Comparison of ENCODE assay signal across 8 cellular contexts in genomic region chr1:93079685-93080141, GRCh38. TPM values are rescaled to one million over a fixed set of nuclear protein-coding genes. Genes with fewer than 3 reads are reported as not detected.
DNase-seq lines count a peak whose midpoint lies in the region; ATAC-seq and TF ChIP-seq lines count a peak whose summit lies in the region.

No MANE protein-coding gene starts in this region.

- intact Hi-C loops in activated CD8-positive, alpha-beta T cell treated with anti-CD3 and anti-CD28 coated beads for 36 hours (cut with micrococcal nuclease): loop anchor here (2.0 kb wide), 1 partner anchor 101 kb away; the partner anchor contains the start of genes CCDC18 and TMED5
- intact Hi-C loops in thyroid gland (cut with DNase I): no loop called here

- H3K4me3 Mint-ChIP-seq in activated CD8-positive, alpha-beta T cell treated with anti-CD3 and anti-CD28 coated beads for 36 hours: peak overlapping the region; percentile 99

- H3K9me3 Mint-ChIP-seq in activated CD8-positive, alpha-beta T cell treated with anti-CD3 and anti-CD28 coated beads for 36 hours: peaks cover 2% of the 10 kb centered on the region

- H3K4me1 Mint-ChIP-seq in activated CD8-positive, alpha-beta T cell treated with anti-CD3 and anti-CD28 coated beads for 36 hours (ENCODE audit: low read depth): peaks cover 36% of the 10 kb centered on the region

- H3K9me3 ChIP-seq in MG63 (no peaks in the 10 kb centered on the region), muscle layer of colon (ENCODE audit: low read length) (no peaks in the 10 kb centered on the region), thyroid gland (no peaks in the 10 kb centered on the region)

- H3K4me3 ChIP-seq in MG63 (peak overlapping the region; percentile 89), muscle layer of colon (ENCODE audit: low read depth in 1 of 2, low read length in 2 of 2) (peak overlapping the region; percentile 90 to 100), thyroid gland (replicated peaks in 1 of 3) (peak overlapping the region; percentile 85 to 95 (median 91))

- TF ChIP-seq POLR2A in erythroblast (IDR thresholded peaks at IDR 0.05; ENCODE audit: low read length) (no peak), thyroid gland (IDR thresholded peaks at IDR 0.05) (no peak), GM18505 (IDR thresholded peaks at IDR 0.05; ENCODE audit: borderline replicate concordance, extremely low read depth, insufficient read depth, insufficient read length) (no peak)

- peak overlapping the region; percentile 98 for H3K9ac ChIP-seq in muscle layer of colon (ENCODE audit: low read length)

- CTCF ChIA-PET in activated CD8-positive, alpha-beta T cell treated with anti-CD3 and anti-CD28 coated beads for 36 hours (lab: Charles Lee): interaction anchor here (0.5 to 3.2 kb wide), 18 partner anchors 9 to 225 kb away, joined by 3 to 14 read pairs (median 4); no protein-coding TSS in a partner anchor

- 1% methylated on average over 13 of the region's 13 CpGs for WGBS in thyroid gland, 2 donors

- peak; percentile 47 for DNase-seq in G401 (ENCODE audit: low spot score)
- peak; percentile 30 for DNase-seq in MG63
- peak; percentile 61 for DNase-seq in activated CD8-positive, alpha-beta T cell treated with anti-CD3 and anti-CD28 coated beads for 36 hours
- DNase-seq in erythroblast (lab: John Stamatoyannopoulos, UW): peak; percentile 57 to 65
- peak; percentile 25 to 30 for DNase-seq in thyroid gland
- DNase-seq in GM19238 (ENCODE audit: insufficient read length, low spot score): no peak

- H3K36me3 ChIP-seq in MG63: peaks cover 19% of the 10 kb centered on the region
- no peaks in the 10 kb centered on the region for H3K36me3 ChIP-seq in muscle layer of colon (ENCODE audit: insufficient read depth, low read length)
- H3K36me3 ChIP-seq in thyroid gland: no peaks in the 10 kb centered on the region

- H3K36me3 Mint-ChIP-seq in activated CD8-positive, alpha-beta T cell treated with anti-CD3 and anti-CD28 coated beads for 36 hours (ENCODE audit: low read depth): peaks cover 25% of the 10 kb centered on the region

- in situ Hi-C loops in G401 (cut with HindIII; ENCODE audit: low sequenced_read_pairs): no loop called here

- H3K27ac Mint-ChIP-seq in activated CD8-positive, alpha-beta T cell treated with anti-CD3 and anti-CD28 coated beads for 36 hours: peak overlapping the region; percentile 97

- H3K4me1 ChIP-seq in muscle layer of colon (ENCODE audit: insufficient read depth, low read length) (peaks cover 24% of the 10 kb centered on the region), thyroid gland (peaks cover 10 to 17% of the 10 kb centered on the region in 2 donors)

- no peaks in the 10 kb centered on the region for H3K27me3 Mint-ChIP-seq in activated CD8-positive, alpha-beta T cell treated with anti-CD3 and anti-CD28 coated beads for 36 hours

- ATAC-seq in activated CD8-positive, alpha-beta T cell treated with anti-CD3 and anti-CD28 coated beads for 36 hours: no peak
- no peak for ATAC-seq in GM18505 (IDR thresholded peaks at IDR 0.05; ENCODE audit: unreplicated experiment)

- peak overlapping the region; percentile 70 for H3K27ac ChIP-seq in muscle layer of colon (ENCODE audit: low read depth, low read length)
- peak overlapping the region; percentile 76 to 87 (median 81) for H3K27ac ChIP-seq in thyroid gland

- no peak for TF ChIP-seq CTCF in activated CD8-positive, alpha-beta T cell treated with anti-CD3 and anti-CD28 coated beads for 36 hours (IDR thresholded peaks at IDR 0.05)
- TF ChIP-seq CTCF in thyroid gland (IDR thresholded peaks at IDR 0.05): no peak

- H3K27me3 ChIP-seq in MG63 (no peaks in the 10 kb centered on the region), muscle layer of colon (ENCODE audit: control insufficient read depth in 1 of 2, insufficient read depth in 2 of 2, low read length in 2 of 2) (no peaks in the 10 kb centered on the region), thyroid gland (no peaks in the 10 kb centered on the region)

- POLR2A ChIA-PET in activated CD8-positive, alpha-beta T cell treated with anti-CD3 and anti-CD28 coated beads for 36 hours (lab: Charles Lee): interaction anchor here (0.6 to 2.0 kb wide), 17 partner anchors 9 to 528 kb away, joined by 3 to 11 read pairs (median 4); partner anchors contain the start of gene DIPK1A

RNA-seq across cellular contexts. Expression of gene MTF2, which starts 0.6 kb away (rescaled TPM):
- 26.1 and 33.2 TPM in 2 replicates for total RNA-seq in G401 (2014; rRNA removed; shearing (Covaris generic))
- total RNA-seq in MG63 (2014; rRNA removed; shearing (Covaris generic); ENCODE audit: low replicate concordance): 2.8 and 23.8 TPM in 2 replicates
- 10 to 100 TPM; 65.0 to 70.9 TPM for total RNA-seq in activated CD8-positive, alpha-beta T cell treated with anti-CD3 and anti-CD28 coated beads for 36 hours
- 10 to 100 TPM; 29.2 to 59.8 (median 35.0) TPM for total RNA-seq in thyroid gland
